In genomic region chrX:154444001-154444754, GRCh38 we compare ENCODE assay signal across 7 cellular contexts. TPM values are rescaled to one million over a fixed set of nuclear protein-coding genes. Genes with fewer than 3 reads are reported as not detected.
DNase-seq lines count a peak whose midpoint lies in the region; ATAC-seq, FAIRE-seq and TF ChIP-seq lines count a peak whose summit lies in the region.

Gene FAM50A, plus strand, starts transcription at chrX:154444141. Its CDS starts 95 bp downstream, at chrX:154444236.

- no peak for FAIRE-seq in kidney (lab: Jason Lieb, UNC)

- H3K4me3 Mint-ChIP-seq in activated B cell treated with CpG ODN at 0.5 μM for 24 hours, result peak within 1 kb of the TSS; percentile 77
- peak within 1 kb of the TSS; percentile 79 for H3K4me3 Mint-ChIP-seq in central memory CD8-positive, alpha-beta T cell

- CTCF ChIA-PET in activated B cell treated with CpG ODN at 0.5 μM for 24 hours (lab: Charles Lee), result no interaction called here

- no peaks in the 10 kb centered on the region for H3K27me3 Mint-ChIP-seq in activated B cell treated with CpG ODN at 0.5 μM for 24 hours
- no peaks in the 10 kb centered on the region for H3K27me3 Mint-ChIP-seq in central memory CD8-positive, alpha-beta T cell

- DNase-seq in HFF-Myc (ENCODE audit: extremely low read depth, low read depth) (no peak), NCI-H1436 (lab: John Stamatoyannopoulos, UW) (peak; percentile 74), activated B cell treated with CpG ODN at 0.5 μM for 24 hours (peak; percentile 75), kidney (peak; percentile 92)
- DNase-seq in central memory CD8-positive, alpha-beta T cell (ENCODE audit: low spot score in 2 of 2), result peak; percentile 28 to 33
- DNase-seq in stimulated activated CD4-positive, alpha-beta T cell treated with anti-CD3 and anti-CD28 coated beads, Interleukin-15, amount 100 ng/mL, for 1 hour (ENCODE audit: low read depth in 1 of 2, low spot score in 1 of 2), result peak; percentile 38 to 57

- peaks cover 5% of the 10 kb centered on the region for H3K4me1 Mint-ChIP-seq in activated B cell treated with CpG ODN at 0.5 μM for 24 hours
- H3K4me1 Mint-ChIP-seq in central memory CD8-positive, alpha-beta T cell, result peaks cover 14% of the 10 kb centered on the region

- no peaks in the 10 kb centered on the region for H3K9me3 ChIP-seq in kidney (ENCODE audit: control insufficient read depth in 1 of 2, low read length in 2 of 2)

- peak within 1 kb of the TSS; percentile 53 to 86 for H3K27ac ChIP-seq in kidney (ENCODE audit: low read depth in 2 of 2, low read length in 2 of 2)

- no peaks in the 10 kb centered on the region for H3K9me3 Mint-ChIP-seq in activated B cell treated with CpG ODN at 0.5 μM for 24 hours
- H3K9me3 Mint-ChIP-seq in central memory CD8-positive, alpha-beta T cell, result no peaks in the 10 kb centered on the region

- peaks cover 0 to 10% of the 10 kb centered on the region in 2 donors for H3K4me1 ChIP-seq in kidney (ENCODE audit: control insufficient read depth in 1 of 2, insufficient read depth in 1 of 2, low read depth in 1 of 2, low read length in 2 of 2)

- H3K4me3 ChIP-seq in GM12875 (ENCODE audit: low read depth, low read length) (peak within 1 kb of the TSS; percentile 73), HFF-Myc (replicated peaks; ENCODE audit: low read depth, low read length) (peak within 1 kb of the TSS; percentile 59), kidney (ENCODE audit: low read length in 2 of 2) (peak within 1 kb of the TSS; percentile 48 to 55)

- peak within 1 kb of the TSS; percentile 66 for H3K27ac Mint-ChIP-seq in activated B cell treated with CpG ODN at 0.5 μM for 24 hours
- peak within 1 kb of the TSS; percentile 78 for H3K27ac Mint-ChIP-seq in central memory CD8-positive, alpha-beta T cell (ENCODE audit: low read depth)

- peaks cover 34% of the 10 kb centered on the region for H3K36me3 Mint-ChIP-seq in activated B cell treated with CpG ODN at 0.5 μM for 24 hours (ENCODE audit: low read depth)
- H3K36me3 Mint-ChIP-seq in central memory CD8-positive, alpha-beta T cell (ENCODE audit: insufficient read depth), result peaks cover 9% of the 10 kb centered on the region

- ATAC-seq in activated B cell treated with CpG ODN at 0.5 μM for 24 hours (ENCODE audit: low read depth), result peak; percentile 90
- ATAC-seq in central memory CD8-positive, alpha-beta T cell (replicated peaks; ENCODE audit: extremely low read depth, poor library complexity, severe bottlenecking), result peak; percentile 74

- TF ChIP-seq CTCF in GM12875 (IDR thresholded peaks at IDR 0.05; ENCODE audit: borderline replicate concordance, insufficient read depth, low read depth, low read length) (no peak), HFF-Myc (IDR thresholded peaks at IDR 0.05; ENCODE audit: low read depth, low read length, missing control alignments) (no peak), activated B cell treated with CpG ODN at 0.5 μM for 24 hours (IDR thresholded peaks at IDR 0.05) (no peak), kidney (IDR thresholded peaks at IDR 0.05; ENCODE audit: borderline replicate concordance, extremely low read depth, insufficient read depth) (no peak)

- H3K36me3 ChIP-seq in kidney (ENCODE audit: control insufficient read depth in 1 of 2, insufficient read depth in 2 of 2, low read length in 2 of 2), result peaks cover 7 to 12% of the 10 kb centered on the region in 2 donors

- intact Hi-C loops in activated B cell treated with CpG ODN at 0.5 μM for 24 hours (cut with micrococcal nuclease), result loop anchor here (1.0 kb wide), 1 partner anchor 13 kb away; no protein-coding TSS in a partner anchor
- intact Hi-C loops in kidney (cut with DNase I), result no loop called here

- POLR2A ChIA-PET in activated B cell treated with CpG ODN at 0.5 μM for 24 hours (lab: Charles Lee), result interaction anchor here (1.0 to 2.3 kb wide), 6 partner anchors 8 to 103 kb away, joined by 3 to 5 read pairs (median 3); partner anchors contain the start of genes EMD and IKBKG

- peak within 1 kb of the TSS; percentile 48 to 55 for H3K9ac ChIP-seq in kidney (ENCODE audit: low read length in 2 of 2)

RNA-seq across cellular contexts. Expression of gene FAM50A, which starts in this region (rescaled TPM):
- total RNA-seq in activated B cell treated with CpG ODN at 0.5 μM for 24 hours (52.5 and 56.0 TPM in 2 replicates), kidney (46.0 TPM)
- polyA plus RNA-seq in kidney (ENCODE audit: insufficient read depth, low read depth, low replicate concordance), result 112 TPM
